8 cellular contexts compared by ENCODE assay signal in the genomic region with DNA sequence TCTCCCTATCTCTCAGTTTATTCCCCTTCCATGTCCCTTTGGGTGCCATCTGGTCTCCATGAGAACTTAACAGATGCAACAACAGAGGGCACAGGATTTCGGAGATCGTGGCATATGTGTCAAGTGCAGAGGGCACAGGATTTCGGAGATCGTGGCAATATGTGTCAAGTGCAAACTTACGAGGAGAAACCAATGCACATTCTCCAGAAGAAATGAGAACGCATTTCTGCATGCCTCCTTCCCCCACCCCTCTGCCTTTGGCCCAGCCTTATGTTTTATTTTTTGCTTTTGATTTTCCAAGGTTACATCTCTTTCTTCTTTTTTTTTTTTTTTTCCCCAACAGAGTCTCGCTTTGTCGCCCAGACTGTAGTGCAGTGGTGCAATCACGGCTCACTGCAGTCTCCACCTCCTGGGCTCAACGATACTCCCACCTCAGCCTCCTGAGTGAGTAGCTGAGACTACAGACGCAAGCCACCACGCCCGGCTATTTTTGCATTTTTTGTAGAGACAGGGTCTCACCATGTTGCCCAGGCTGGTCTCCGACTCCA. TPM values are rescaled to one million over a fixed set of nuclear protein-coding genes. Genes with fewer than 3 reads are reported as not detected.
DNase-seq lines count a peak whose midpoint lies in the region; ATAC-seq and TF ChIP-seq lines count a peak whose summit lies in the region.

No MANE protein-coding gene starts in this region.

- H3K27me3 ChIP-seq in iPS-15b (ENCODE audit: control insufficient read depth, insufficient read depth, low read length), result no peaks in the 10 kb centered on the region

- H3K4me1 Mint-ChIP-seq in activated naive CD8-positive, alpha-beta T cell treated with anti-CD3 and anti-CD28 coated beads, Interleukin-2, amount 10 ng/mL, durations not matched to agents 7 days and 5 days, result peaks cover 38% of the 10 kb centered on the region

- no peak for ATAC-seq in activated naive CD8-positive, alpha-beta T cell treated with anti-CD3 and anti-CD28 coated beads, Interleukin-2, amount 10 ng/mL, durations not matched to agents 7 days and 5 days (ENCODE audit: low read depth)

- TF ChIP-seq CTCF in GM12875 (IDR thresholded peaks at IDR 0.05; ENCODE audit: borderline replicate concordance, insufficient read depth, low read depth, low read length), result no peak

- H3K9me3 Mint-ChIP-seq in activated naive CD8-positive, alpha-beta T cell treated with anti-CD3 and anti-CD28 coated beads, Interleukin-2, amount 10 ng/mL, durations not matched to agents 7 days and 5 days, result peaks cover 1% of the 10 kb centered on the region

- no peaks in the 10 kb centered on the region for H3K9me3 ChIP-seq in iPS-15b (ENCODE audit: control insufficient read depth, insufficient read depth, low read length)

- peaks cover 20% of the 10 kb centered on the region for H3K36me3 Mint-ChIP-seq in activated naive CD8-positive, alpha-beta T cell treated with anti-CD3 and anti-CD28 coated beads, Interleukin-2, amount 10 ng/mL, durations not matched to agents 7 days and 5 days

- H3K4me3 ChIP-seq in GM12875 (ENCODE audit: low read depth, low read length) (peak overlapping the region; percentile 87), iPS-15b (ENCODE audit: low read depth, low read length) (peak overlapping the region; percentile 94)

- POLR2A ChIA-PET in activated naive CD8-positive, alpha-beta T cell treated with anti-CD3 and anti-CD28 coated beads, Interleukin-2, amount 10 ng/mL, durations not matched to agents 7 days and 5 days (lab: Charles Lee), result interaction anchor here (0.6 to 3.7 kb wide), 5 partner anchors 13 to 573 kb away, joined by 4 to 19 read pairs (median 5); a partner anchor contains a TSS

- H3K27ac Mint-ChIP-seq in activated naive CD8-positive, alpha-beta T cell treated with anti-CD3 and anti-CD28 coated beads, Interleukin-2, amount 10 ng/mL, durations not matched to agents 7 days and 5 days, result peak overlapping the region; percentile 84

- H3K9ac ChIP-seq in iPS-15b (ENCODE audit: low read depth, low read length), result peak overlapping the region; percentile 62

- H3K4me3 Mint-ChIP-seq in activated naive CD8-positive, alpha-beta T cell treated with anti-CD3 and anti-CD28 coated beads, Interleukin-2, amount 10 ng/mL, durations not matched to agents 7 days and 5 days, result peak overlapping the region; percentile 79

- H3K4me1 ChIP-seq in iPS-15b (ENCODE audit: control insufficient read depth, insufficient read depth, low read length), result no peaks in the 10 kb centered on the region

- DNase-seq in NCI-H1694 (lab: John Stamatoyannopoulos, UW), result peak; percentile 58
- DNase-seq in activated naive CD8-positive, alpha-beta T cell treated with anti-CD3 and anti-CD28 coated beads, Interleukin-2, amount 10 ng/mL, durations not matched to agents 7 days and 5 days, result peak; percentile 39
- peak; percentile 26 for DNase-seq in stimulated activated CD4-positive, alpha-beta T cell treated with anti-CD3 and anti-CD28 coated beads, Interleukin-1b, Interleukin-23, amount 100 ng/mL, for 48 hours
- no peak for DNase-seq in HuH-7 (ENCODE audit: low spot score)
- DNase-seq in retina, result no peak
- DNase-seq in posterior vena cava (ENCODE audit: low spot score), result no peak

- intact Hi-C loops in posterior vena cava (cut with DNase I), result no loop called here

- H3K27me3 Mint-ChIP-seq in activated naive CD8-positive, alpha-beta T cell treated with anti-CD3 and anti-CD28 coated beads, Interleukin-2, amount 10 ng/mL, durations not matched to agents 7 days and 5 days, result no peaks in the 10 kb centered on the region

- no peaks in the 10 kb centered on the region for H3K36me3 ChIP-seq in iPS-15b (ENCODE audit: control insufficient read depth, insufficient read depth, low read length)

RNA-seq across cellular contexts. Expression of a gene that starts 0.6 kb away (rescaled TPM):
- total RNA-seq in activated naive CD8-positive, alpha-beta T cell treated with anti-CD3 and anti-CD28 coated beads, Interleukin-2, amount 10 ng/mL, durations not matched to agents 7 days and 5 days, result 10 to 100 TPM; 11.9 to 13.0 TPM
- total RNA-seq in posterior vena cava, result 1 to 10 TPM; 5.7 to 6.8 TPM

RNA-seq across cellular contexts. Expression of a gene that starts 53.3 kb away (rescaled TPM):
- total RNA-seq in activated naive CD8-positive, alpha-beta T cell treated with anti-CD3 and anti-CD28 coated beads, Interleukin-2, amount 10 ng/mL, durations not matched to agents 7 days and 5 days, result 100 to 1,000 TPM in 1 of 2 experiments, 10 to 100 TPM in 1; 96.3 to 111 TPM
- 10 to 100 TPM; 81.9 to 85.2 TPM for total RNA-seq in posterior vena cava

RNA-seq across cellular contexts. Expression of a gene that starts 54.3 kb away (rescaled TPM):
- total RNA-seq in activated naive CD8-positive, alpha-beta T cell treated with anti-CD3 and anti-CD28 coated beads, Interleukin-2, amount 10 ng/mL, durations not matched to agents 7 days and 5 days, result 10 to 100 TPM; 28.3 to 29.6 TPM
- total RNA-seq in posterior vena cava, result 1 to 10 TPM; 7.0 to 9.6 TPM

Comparison
In these comparisons a context has a peak if more than half of its experiments do, and no peak if none do; other contexts are left out.
1. DNase-seq: peak in NCI-H1694 (single experiment), activated naive CD8-positive, alpha-beta T cell treated with anti-CD3 and anti-CD28 coated beads, Interleukin-2, amount 10 ng/mL, durations not matched to agents 7 days and 5 days (single experiment) and stimulated activated CD4-positive, alpha-beta T cell treated with anti-CD3 and anti-CD28 coated beads, Interleukin-1b, Interleukin-23, amount 100 ng/mL, for 48 hours (single experiment); none in HuH-7 (single experiment), retina (single experiment) and posterior vena cava (single experiment).